ENCODE assay signal across 26 cellular contexts in genomic region chr7:46054290-46054689, GRCh38.
A peak's percentile ranks its signal among the peaks of the same experiment; 100 is the strongest.
DNase-seq lines count a peak whose midpoint lies in the region; ATAC-seq and TF ChIP-seq lines count a peak whose summit lies in the region.
"Had no signal": no experiment of that assay in that cellular context is flagged by ENCODE, and none has a peak within 500 bp of the region (broad histone marks: within the 10 kb centered on the region; RNA-seq: fewer than 3 reads in every experiment).

No MANE protein-coding gene starts in this region.

- H2AFZ ChIP-seq in osteoblast (ENCODE audit: low read length): peak overlapping the region; percentile 6

- H4K20me1 ChIP-seq in osteoblast (ENCODE audit: insufficient read depth, low read length): no peaks in the 10 kb centered on the region

- no peaks in the 10 kb centered on the region for H3K36me3 Mint-ChIP-seq in activated CD8-positive, alpha-beta memory T cell treated with anti-CD3 and anti-CD28 coated beads, Interleukin-2, amount 10 ng/mL, durations not matched to agents 7 days and 5 days
- H3K36me3 Mint-ChIP-seq: CD8-positive, alpha-beta T cell had no signal

- no peak overlapping the region for H3K4me2 ChIP-seq in osteoblast (ENCODE audit: insufficient read depth, low read length)

- DNase-seq in ELF-1 (ENCODE audit: low read depth, low spot score): peak; percentile 44
- peak; percentile 1 for DNase-seq in brain microvascular endothelial cell
- peak in 2 of 3 donors; percentile 20 to 23 for DNase-seq in right cardiac atrium
- no peak for DNase-seq in osteoblast (ENCODE audit: insufficient read length, low spot score, missing footprints)
- DNase-seq in DMS153 treated with DMSO at 0.1 percent for 48 hours (lab: John Stamatoyannopoulos, UW; ENCODE audit: unreplicated experiment): no peak
- no peak for DNase-seq in UCSD-AML1 (lab: John Stamatoyannopoulos, UW; ENCODE audit: unreplicated experiment)
- DNase-seq in activated CD8-positive, alpha-beta memory T cell treated with anti-CD3 and anti-CD28 coated beads, Interleukin-2, amount 10 ng/mL, durations not matched to agents 7 days and 5 days: no peak
- DNase-seq: activated B cell treated with CpG ODN at 0.5 μM for 24 hours; activated naive CD4-positive, alpha-beta T cell treated with anti-CD3 and anti-CD28 coated beads for 36 hours; CD8-positive, alpha-beta T cell; cortex of kidney; DMS 273 treated with DMSO at 0.1 percent for 48 hours; Karpas-422; PC-3; SHP77; stimulated activated naive CD4-positive, alpha-beta T cell treated with Interleukin-2 at 50 U/mL for 16 hours; T-helper 9 cell; testis had no signal

- ATAC-seq in right cardiac atrium: peak; percentile 89 to 98
- no peak for ATAC-seq in activated CD8-positive, alpha-beta memory T cell treated with anti-CD3 and anti-CD28 coated beads, Interleukin-2, amount 10 ng/mL, durations not matched to agents 7 days and 5 days
- ATAC-seq: CD8-positive, alpha-beta T cell; gastroesophageal sphincter; PC-3 had no signal

- H3K9me3 ChIP-seq in right cardiac atrium (ENCODE audit: control insufficient read depth, low read length) (no peaks in the 10 kb centered on the region), osteoblast (ENCODE audit: low read depth, low read length) (no peaks in the 10 kb centered on the region)
- H3K9me3 ChIP-seq: adrenal gland, esophagus muscularis mucosa, gastroesophageal sphincter, testis had no signal

- no peaks in the 10 kb centered on the region for H3K27me3 ChIP-seq in brain microvascular endothelial cell (replicated peaks)
- H3K27me3 ChIP-seq in right cardiac atrium (ENCODE audit: control insufficient read depth, insufficient read depth): no peaks in the 10 kb centered on the region
- no peaks in the 10 kb centered on the region for H3K27me3 ChIP-seq in osteoblast (ENCODE audit: insufficient read depth, low read length)
- H3K27me3 ChIP-seq: adrenal gland, esophagus muscularis mucosa, gastroesophageal sphincter, testis had no signal

- in situ Hi-C loops in brain microvascular endothelial cell (cut with HindIII; ENCODE audit: low pct_ligation_motif_present, low sequenced_read_pairs): no loop called here

- WGBS in right cardiac atrium: 20% methylated on average over 2 of the region's 2 CpGs

- H3K79me2 ChIP-seq in osteoblast (ENCODE audit: insufficient read depth, low read length): no peaks in the 10 kb centered on the region

- H3K27ac Mint-ChIP-seq in activated CD8-positive, alpha-beta memory T cell treated with anti-CD3 and anti-CD28 coated beads, Interleukin-2, amount 10 ng/mL, durations not matched to agents 7 days and 5 days: no peak overlapping the region
- H3K27ac Mint-ChIP-seq: activated B cell treated with CpG ODN at 0.5 μM for 24 hours; activated naive CD4-positive, alpha-beta T cell treated with anti-CD3 and anti-CD28 coated beads for 36 hours; B cell; CD8-positive, alpha-beta T cell; progenitor cell of endocrine pancreas had no signal

- no peak overlapping the region for H3K4me3 Mint-ChIP-seq in activated CD8-positive, alpha-beta memory T cell treated with anti-CD3 and anti-CD28 coated beads, Interleukin-2, amount 10 ng/mL, durations not matched to agents 7 days and 5 days
- H3K4me3 Mint-ChIP-seq: activated B cell treated with CpG ODN at 0.5 μM for 24 hours; activated naive CD4-positive, alpha-beta T cell treated with anti-CD3 and anti-CD28 coated beads for 36 hours; B cell; CD8-positive, alpha-beta T cell; neural crest cell had no signal

- H3K4me1 ChIP-seq in right cardiac atrium (ENCODE audit: control insufficient read depth, insufficient read depth, low read length) (no peaks in the 10 kb centered on the region), osteoblast (ENCODE audit: insufficient read depth, low read length) (peaks cover 11% of the 10 kb centered on the region)
- H3K4me1 ChIP-seq: adrenal gland, gastroesophageal sphincter, testis had no signal

- no peaks in the 10 kb centered on the region for H3K27me3 Mint-ChIP-seq in activated CD8-positive, alpha-beta memory T cell treated with anti-CD3 and anti-CD28 coated beads, Interleukin-2, amount 10 ng/mL, durations not matched to agents 7 days and 5 days
- H3K27me3 Mint-ChIP-seq: activated B cell treated with CpG ODN at 0.5 μM for 24 hours, B cell, progenitor cell of endocrine pancreas had no signal

- H3K4me1 Mint-ChIP-seq in activated CD8-positive, alpha-beta memory T cell treated with anti-CD3 and anti-CD28 coated beads, Interleukin-2, amount 10 ng/mL, durations not matched to agents 7 days and 5 days: no peaks in the 10 kb centered on the region
- H3K4me1 Mint-ChIP-seq: activated B cell treated with CpG ODN at 0.5 μM for 24 hours, B cell had no signal

- TF ChIP-seq CTCF in brain microvascular endothelial cell (IDR thresholded peaks at IDR 0.05; ENCODE audit: low read depth, low read length, missing control alignments) (no peak), osteoblast (IDR thresholded peaks at IDR 0.05; ENCODE audit: extremely low read depth, low read depth, low read length) (no peak)

- intact Hi-C loops in right cardiac atrium (cut with DNase I): no loop called here

- H3K36me3 ChIP-seq in brain microvascular endothelial cell (replicated peaks) (no peaks in the 10 kb centered on the region), osteoblast (ENCODE audit: insufficient read depth, low read length) (no peaks in the 10 kb centered on the region)
- H3K36me3 ChIP-seq: adrenal gland, esophagus muscularis mucosa, gastroesophageal sphincter had no signal

- H3K4me3 ChIP-seq in brain microvascular endothelial cell (ENCODE audit: low read depth, low read length): no peak overlapping the region
- no peak overlapping the region for H3K4me3 ChIP-seq in right cardiac atrium (ENCODE audit: low read length)
- no peak overlapping the region for H3K4me3 ChIP-seq in osteoblast (ENCODE audit: insufficient read depth, low read length)
- H3K4me3 ChIP-seq: adrenal gland, esophagus muscularis mucosa, gastroesophageal sphincter, lung, testis had no signal

- H3K9me3 Mint-ChIP-seq in activated CD8-positive, alpha-beta memory T cell treated with anti-CD3 and anti-CD28 coated beads, Interleukin-2, amount 10 ng/mL, durations not matched to agents 7 days and 5 days (ENCODE audit: low read depth): no peaks in the 10 kb centered on the region
- H3K9me3 Mint-ChIP-seq: activated B cell treated with CpG ODN at 0.5 μM for 24 hours; activated naive CD4-positive, alpha-beta T cell treated with anti-CD3 and anti-CD28 coated beads for 36 hours; CD8-positive, alpha-beta T cell; neural crest cell had no signal

- H3K27ac ChIP-seq in brain microvascular endothelial cell: no peak overlapping the region
- peak overlapping the region; percentile 80 for H3K27ac ChIP-seq in right cardiac atrium (ENCODE audit: low read length)
- H3K27ac ChIP-seq in osteoblast (ENCODE audit: low read depth, low read length): no peak overlapping the region
- H3K27ac ChIP-seq: adrenal gland, esophagus muscularis mucosa, gastroesophageal sphincter, HL-60, testis had no signal

- CTCF ChIA-PET in activated CD8-positive, alpha-beta memory T cell treated with anti-CD3 and anti-CD28 coated beads, Interleukin-2, amount 10 ng/mL, durations not matched to agents 7 days and 5 days (lab: Charles Lee): no interaction called here

Comparison
In these comparisons a context has a peak if more than half of its experiments do, and no peak if none do; other contexts are left out.
1. DNase-seq: peak in ELF-1 (single experiment), brain microvascular endothelial cell (single experiment) and right cardiac atrium (2 of 3); none in osteoblast (single experiment), DMS153 treated with DMSO at 0.1 percent for 48 hours (single experiment), UCSD-AML1 (single experiment) and activated CD8-positive, alpha-beta memory T cell treated with anti-CD3 and anti-CD28 coated beads, Interleukin-2, amount 10 ng/mL, durations not matched to agents 7 days and 5 days (single experiment).